ENCODE assay signal across 19 cellular contexts in the genomic region with DNA sequence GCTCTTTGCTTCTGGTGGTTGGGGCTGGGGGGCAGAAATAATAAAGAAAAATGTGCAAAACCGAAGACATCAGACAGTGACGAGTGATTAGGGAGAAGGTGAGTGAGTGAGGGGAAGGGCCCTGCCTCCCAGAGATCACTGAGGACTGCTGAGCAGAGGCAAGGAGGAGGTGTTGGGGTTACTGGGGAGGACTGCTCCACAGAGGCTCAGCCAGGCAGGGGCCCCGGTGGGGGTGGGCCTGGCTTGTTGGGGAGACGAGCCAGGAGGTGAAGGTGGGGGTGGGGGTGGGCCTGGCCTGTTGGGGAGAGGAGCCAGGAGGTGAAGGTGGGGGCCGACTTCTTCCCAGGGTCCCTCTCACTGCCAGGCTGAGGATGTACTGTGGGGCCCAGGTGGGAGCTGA. TPM values are rescaled to one million over a fixed set of nuclear protein-coding genes. Genes with fewer than 3 reads are reported as not detected.
DNase-seq lines count a peak whose midpoint lies in the region; ATAC-seq and TF ChIP-seq lines count a peak whose summit lies in the region.
"Had no signal": no experiment of that assay in that cellular context is flagged by ENCODE, and none has a peak within 500 bp of the region (broad histone marks: within the 10 kb centered on the region; RNA-seq: fewer than 3 reads in every experiment).

No MANE protein-coding gene starts in this region.

- H3K4me3 ChIP-seq in BLaER1 (no peak overlapping the region), colonic mucosa (no peak overlapping the region)
- no peak overlapping the region for H3K4me3 ChIP-seq in CD8-positive, alpha-beta memory T cell (ENCODE audit: low read length)
- H3K4me3 ChIP-seq: MG63, Peyer's patch, SK-N-MC had no signal

- ATAC-seq in WTC11, result no peak
- ATAC-seq: CD8-positive, alpha-beta T cell had no signal

- H3K27ac ChIP-seq in BLaER1, result no peak overlapping the region
- H3K27ac ChIP-seq in CD8-positive, alpha-beta memory T cell (ENCODE audit: low read depth, low read length), result no peak overlapping the region
- H3K27ac ChIP-seq in colonic mucosa, result no peak overlapping the region
- H3K27ac ChIP-seq: Peyer's patch, SK-N-MC had no signal

- H4K20me1 ChIP-seq in BLaER1, result peaks cover 25% of the 10 kb centered on the region

- DNase-seq in CD8-positive, alpha-beta memory T cell, result no peak
- DNase-seq in WTC11 (ENCODE audit: low spot score) (no peak), neural crest cell (ENCODE audit: low read depth, low spot score) (no peak), ecto neural progenitor cell (ENCODE audit: low spot score) (no peak), colonic mucosa (no peak), GM03348 (ENCODE audit: low spot score) (no peak), COLO668 (lab: John Stamatoyannopoulos, UW; ENCODE audit: unreplicated experiment) (no peak)
- DNase-seq: ACHN; CD8-positive, alpha-beta T cell; HFFc6; MG63; NCI-H1092; NCI-H146; NCI-H2081; NCI-H510A treated with DMSO at 0.1 percent for 48 hours; Right ventricle myocardium superior had no signal

- no peaks in the 10 kb centered on the region for H3K36me3 ChIP-seq in BLaER1
- no peaks in the 10 kb centered on the region for H3K36me3 ChIP-seq in CD8-positive, alpha-beta memory T cell (ENCODE audit: insufficient read depth, low read length)
- H3K36me3 ChIP-seq in colonic mucosa, result no peaks in the 10 kb centered on the region
- H3K36me3 ChIP-seq: Peyer's patch had no signal

- no peak overlapping the region for H3K27ac Mint-ChIP-seq in CD8-positive, alpha-beta memory T cell
- H3K27ac Mint-ChIP-seq in WTC11 (no peak overlapping the region), neural crest cell (ENCODE audit: unreplicated experiment) (no peak overlapping the region)
- H3K27ac Mint-ChIP-seq: CD8-positive, alpha-beta T cell; HFFc6 had no signal

- H3K4me1 Mint-ChIP-seq in CD8-positive, alpha-beta memory T cell, result peaks cover 8 to 17% (median 13%) of the 10 kb centered on the region in 3 donors
- H3K4me1 Mint-ChIP-seq in WTC11 (peaks cover 6% of the 10 kb centered on the region; the same call in 1 of the 2 replicates), neural crest cell (peaks cover 10% of the 10 kb centered on the region)

- peaks cover 24 to 37% of the 10 kb centered on the region in 2 donors for H3K27me3 Mint-ChIP-seq in CD8-positive, alpha-beta memory T cell
- H3K27me3 Mint-ChIP-seq in WTC11 (ENCODE audit: low read depth) (peaks cover 49% of the 10 kb centered on the region), neural crest cell (ENCODE audit: low read depth) (peaks cover 18% of the 10 kb centered on the region)

- intact Hi-C loops in colonic mucosa (cut with DNase I), result no loop called here

- TF ChIP-seq CTCF in WTC11 (IDR thresholded peaks at IDR 0.05) (no peak), neural crest cell (conservative IDR thresholded peaks at IDR 0.05) (no peak), colonic mucosa (IDR thresholded peaks at IDR 0.05) (no peak)

- H3K4me2 ChIP-seq in BLaER1, result peak overlapping the region; percentile 90

- H3K9ac ChIP-seq in BLaER1, result no peak overlapping the region
- no peak overlapping the region for H3K9ac ChIP-seq in colonic mucosa (ENCODE audit: low read depth in 2 of 2, low read length in 2 of 2)

- H3K27me3 ChIP-seq in BLaER1 (peaks cover 8% of the 10 kb centered on the region; the same call in 1 of the 2 replicates), colonic mucosa (no peaks in the 10 kb centered on the region)
- peaks cover 4% of the 10 kb centered on the region for H3K27me3 ChIP-seq in CD8-positive, alpha-beta memory T cell (ENCODE audit: insufficient read depth, low read length, poor library complexity, severe bottlenecking)
- H3K27me3 ChIP-seq: MG63, Peyer's patch had no signal

- H3K9me3 ChIP-seq in BLaER1, result no peaks in the 10 kb centered on the region
- H3K9me3 ChIP-seq in CD8-positive, alpha-beta memory T cell (ENCODE audit: low read length), result no peaks in the 10 kb centered on the region
- no peaks in the 10 kb centered on the region for H3K9me3 ChIP-seq in colonic mucosa
- H3K9me3 ChIP-seq: MG63 had no signal

- H3K9me3 Mint-ChIP-seq in CD8-positive, alpha-beta memory T cell, result no peaks in the 10 kb centered on the region
- H3K9me3 Mint-ChIP-seq in WTC11, result no peaks in the 10 kb centered on the region
- H3K9me3 Mint-ChIP-seq in neural crest cell, result no peaks in the 10 kb centered on the region
- H3K9me3 Mint-ChIP-seq: CD8-positive, alpha-beta T cell; HFFc6 had no signal

- POLR2A ChIA-PET in CD8-positive, alpha-beta memory T cell (lab: Charles Lee), result no interaction called here
- POLR2A ChIA-PET in WTC11 (lab: Charles Lee), result interaction anchor here (0.7 kb wide), 1 partner anchor 24 kb away, joined by 3 read pairs; no protein-coding TSS in a partner anchor

- peaks cover 60% of the 10 kb centered on the region for H3K4me1 ChIP-seq in BLaER1
- H3K4me1 ChIP-seq in CD8-positive, alpha-beta memory T cell (ENCODE audit: insufficient read depth, low read length), result peaks cover 14% of the 10 kb centered on the region
- H3K4me1 ChIP-seq in colonic mucosa, result peaks cover 9% of the 10 kb centered on the region

- H3K4me3 Mint-ChIP-seq in CD8-positive, alpha-beta memory T cell, result peak overlapping the region in 4 of 7 donors; percentile 8 to 66 (median 47)
- H3K4me3 Mint-ChIP-seq in WTC11, result peak overlapping the region; percentile 20; the same call in 1 of the 2 replicates
- peak overlapping the region; percentile 27 for H3K4me3 Mint-ChIP-seq in neural crest cell
- H3K4me3 Mint-ChIP-seq: HFFc6 had no signal

- CTCF ChIA-PET in CD8-positive, alpha-beta memory T cell (lab: Charles Lee), result no interaction called here
- CTCF ChIA-PET in WTC11 (lab: Charles Lee), result interaction anchor here (0.7 kb wide), 1 partner anchor 73 kb away, joined by 3 read pairs; a partner anchor contains a TSS

- peaks cover 0 to 1% (median under 1%) of the 10 kb centered on the region in 3 donors for H3K36me3 Mint-ChIP-seq in CD8-positive, alpha-beta memory T cell
- H3K36me3 Mint-ChIP-seq in WTC11, result no peaks in the 10 kb centered on the region
- peaks cover 4% of the 10 kb centered on the region for H3K36me3 Mint-ChIP-seq in neural crest cell (ENCODE audit: low read depth)
- H3K36me3 Mint-ChIP-seq: CD8-positive, alpha-beta T cell had no signal

TF ChIP-seq in WTC11, 78 proteins besides CTCF, POLR2A, EP300 and RAD21:
- TF ChIP-seq, protein P1, sequence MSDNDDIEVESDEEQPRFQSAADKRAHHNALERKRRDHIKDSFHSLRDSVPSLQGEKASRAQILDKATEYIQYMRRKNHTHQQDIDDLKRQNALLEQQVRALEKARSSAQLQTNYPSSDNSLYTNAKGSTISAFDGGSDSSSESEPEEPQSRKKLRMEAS (CRISPR knock-in tag; IDR thresholded peaks at IDR 0.05), result no peak
- TF ChIP-seq MXD4 (CRISPR knock-in tag; IDR thresholded peaks at IDR 0.05; ENCODE audit: borderline replicate concordance), result no peak
- TF ChIP-seq NFE2L1 (CRISPR knock-in tag; IDR thresholded peaks at IDR 0.05), result no peak
- TF ChIP-seq TCF7 (CRISPR knock-in tag; IDR thresholded peaks at IDR 0.05; ENCODE audit: low read depth), result no peak
- no peak for TF ChIP-seq ZNF396 (CRISPR knock-in tag; IDR thresholded peaks at IDR 0.05; ENCODE audit: borderline replicate concordance)

RNA-seq across cellular contexts. Expression of a gene that starts 2.0 kb away (rescaled TPM):
- 10 to 100 TPM; 41.1 to 44.9 TPM for total RNA-seq in CD8-positive, alpha-beta memory T cell
- 28.4 TPM for polyA plus RNA-seq in CD8-positive, alpha-beta memory T cell
- total RNA-seq in WTC11 (2021), result 64.5 to 64.7 TPM (median 64.6 TPM) in 3 replicates
- total RNA-seq in neural crest cell, result 67.6 and 70.1 TPM in 2 replicates
- 10 to 100 TPM; 24.5 to 28.5 TPM for total RNA-seq in colonic mucosa

RNA-seq across cellular contexts. Expression of a gene that starts 23.4 kb away (rescaled TPM):
- under 1 TPM; 0.31 to 0.38 TPM for total RNA-seq in CD8-positive, alpha-beta memory T cell
- polyA plus RNA-seq in CD8-positive, alpha-beta memory T cell, result not detected
- total RNA-seq in WTC11 (2021) (150 to 209 TPM (median 163 TPM) in 3 replicates), neural crest cell (518 and 541 TPM in 2 replicates), colonic mucosa (1 to 10 TPM; 3.2 to 8.0 TPM)

RNA-seq across cellular contexts. Expression of a gene that starts 27.9 kb away (rescaled TPM):
- total RNA-seq in CD8-positive, alpha-beta memory T cell, result 1 to 10 TPM; 1.9 to 2.6 TPM
- polyA plus RNA-seq in CD8-positive, alpha-beta memory T cell, result 0.86 TPM
- 3.4 to 3.8 TPM (median 3.5 TPM) in 3 replicates for total RNA-seq in WTC11 (2021)
- total RNA-seq in neural crest cell, result 7.7 and 8.3 TPM in 2 replicates
- 1 to 10 TPM; 1.6 to 3.4 TPM for total RNA-seq in colonic mucosa

Comparison
In these comparisons a context has a peak if more than half of its experiments do, and no peak if none do; other contexts are left out.
1. RNA of a gene that starts 23.4 kb away (total RNA-seq): 518 to 541 TPM in neural crest cell and 150 to 209 TPM in WTC11; 3.2 to 8.0 TPM in colonic mucosa and 0.31 to 0.38 TPM in CD8-positive, alpha-beta memory T cell; every median in the first group is over 10 times any median in the second.
2. Peak in every context shown above with its lines, with median percentiles within 50 percentile points of each other: H3K4me3 Mint-ChIP-seq.